Comparison of ENCODE assay signal across 14 cellular contexts in the genomic region with DNA sequence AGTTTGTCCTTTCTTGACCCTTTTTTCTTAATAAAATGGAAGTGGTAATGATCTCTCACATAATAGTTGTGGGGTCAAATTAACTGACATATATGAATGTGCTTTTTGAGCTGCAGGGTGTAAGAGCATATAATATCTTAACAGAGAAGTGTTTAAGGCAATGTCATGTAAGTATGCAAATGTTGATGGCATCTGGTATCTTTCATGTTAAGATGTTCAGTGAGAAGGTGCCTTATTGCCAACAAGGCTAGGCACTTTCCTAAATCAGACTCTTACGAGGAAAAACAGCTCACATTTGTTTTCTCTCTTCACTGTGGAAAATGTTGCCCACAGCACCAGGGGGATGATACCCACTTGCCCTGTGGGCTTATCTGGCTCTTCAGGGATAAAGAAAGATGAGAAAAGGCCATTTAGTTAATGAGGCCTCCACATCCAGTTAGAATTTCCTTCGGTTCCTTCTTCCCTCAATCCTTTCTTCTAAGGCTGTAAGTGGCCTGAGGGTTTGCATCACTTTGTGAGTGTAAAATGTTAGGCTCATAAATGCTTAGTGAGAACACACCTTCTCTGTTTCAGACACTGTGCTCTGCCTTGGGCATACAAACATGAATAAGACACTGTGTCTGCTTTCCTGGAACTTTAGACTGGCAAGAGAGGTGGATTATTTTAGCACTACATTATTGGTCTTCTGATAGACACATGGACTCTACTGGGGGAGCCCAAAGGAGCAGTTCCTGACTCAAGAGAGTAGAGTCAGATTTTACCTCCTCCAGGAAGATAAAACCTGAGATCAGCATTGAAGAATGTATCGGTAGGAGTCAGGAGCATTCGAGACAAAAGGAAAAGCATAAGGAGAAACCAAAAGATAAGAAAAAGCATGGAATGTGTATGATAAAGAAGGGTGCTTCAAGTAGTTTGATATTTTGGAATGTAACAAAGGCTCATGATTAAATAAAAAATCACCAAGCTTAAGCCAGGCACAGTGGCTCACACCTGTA.
"Had no signal": no experiment of that assay in that cellular context is flagged by ENCODE, and none has a peak within 500 bp of the region (broad histone marks: within the 10 kb centered on the region; RNA-seq: fewer than 3 reads in every experiment).

No MANE protein-coding gene starts in this region.

- H3K36me3 ChIP-seq: vagina had no signal

- H3K9me3 Mint-ChIP-seq: activated naive CD4-positive, alpha-beta T cell treated with anti-CD3 and anti-CD28 coated beads, Interleukin-2, amount 50 U/mL, for 72 hours; immature natural killer cell; memory B cell; natural killer cell treated with Interleukin-12 subunit alpha and Interleukin-12 subunit beta and Interleukin-15 and Interleukin-18, amount 100 ng/mL, for 72 hours; T-helper 1 cell treated with Interleukin-12 subunit alpha and Interleukin-12 subunit beta and Interleukin-4 antibody, amounts not matched to agents 30 μg/mL and 1 μg/mL, for 36 hours had no signal

- H3K4me1 Mint-ChIP-seq: immature natural killer cell, memory B cell had no signal

- H3K9me3 ChIP-seq: colonic mucosa, transverse colon, vagina had no signal

- H3K27ac ChIP-seq: colonic mucosa, vagina, VCaP had no signal

- H3K4me3 ChIP-seq: colonic mucosa, transverse colon, vagina had no signal

- ATAC-seq: activated naive CD4-positive, alpha-beta T cell treated with anti-CD3 and anti-CD28 coated beads, Interleukin-2, amount 50 U/mL, for 72 hours; natural killer cell treated with Interleukin-12 subunit alpha and Interleukin-12 subunit beta and Interleukin-15 and Interleukin-18, amount 100 ng/mL, for 72 hours; stimulated activated naive CD8-positive, alpha-beta T cell treated with anti-CD3 and anti-CD28 coated beads, Interleukin-15, Interleukin-2, amounts not matched to agents 100 U/mL and 50 U/mL, for 24 hours had no signal

- H3K27ac Mint-ChIP-seq: activated naive CD4-positive, alpha-beta T cell treated with anti-CD3 and anti-CD28 coated beads, Interleukin-2, amount 50 U/mL, for 72 hours; immature natural killer cell; memory B cell; natural killer cell treated with Interleukin-12 subunit alpha and Interleukin-12 subunit beta and Interleukin-15 and Interleukin-18, amount 100 ng/mL, for 72 hours; T-helper 1 cell treated with Interleukin-12 subunit alpha and Interleukin-12 subunit beta and Interleukin-4 antibody, amounts not matched to agents 30 μg/mL and 1 μg/mL, for 36 hours had no signal

- DNase-seq: activated CD4-positive, alpha-beta T cell treated with anti-CD3 and anti-CD28 coated beads for 1 hour; activated gamma-delta T cell; colonic mucosa; immature natural killer cell; nucleus accumbens; stimulated activated naive CD8-positive, alpha-beta T cell treated with anti-CD3 and anti-CD28 coated beads, Interleukin-15, Interleukin-2, amounts not matched to agents 100 U/mL and 50 U/mL, for 24 hours; substantia nigra; transverse colon had no signal

- H3K36me3 Mint-ChIP-seq: activated naive CD4-positive, alpha-beta T cell treated with anti-CD3 and anti-CD28 coated beads, Interleukin-2, amount 50 U/mL, for 72 hours; immature natural killer cell; memory B cell; natural killer cell treated with Interleukin-12 subunit alpha and Interleukin-12 subunit beta and Interleukin-15 and Interleukin-18, amount 100 ng/mL, for 72 hours had no signal

- H3K4me3 Mint-ChIP-seq: immature natural killer cell; memory B cell; natural killer cell treated with Interleukin-12 subunit alpha and Interleukin-12 subunit beta and Interleukin-15 and Interleukin-18, amount 100 ng/mL, for 72 hours; T-helper 1 cell treated with Interleukin-12 subunit alpha and Interleukin-12 subunit beta and Interleukin-4 antibody, amounts not matched to agents 30 μg/mL and 1 μg/mL, for 36 hours had no signal

- H3K27me3 ChIP-seq: colonic mucosa, transverse colon, vagina had no signal

- H3K4me1 ChIP-seq: colonic mucosa had no signal
